9 cellular contexts compared by ENCODE assay signal in genomic region chr1:244837597-244838258, GRCh38. TPM values are rescaled to one million over a fixed set of nuclear protein-coding genes. Genes with fewer than 3 reads are reported as not detected.
A peak's percentile ranks its signal among the peaks of the same experiment; 100 is the strongest.
DNase-seq lines count a peak whose midpoint lies in the region; ATAC-seq and TF ChIP-seq lines count a peak whose summit lies in the region.
"Had no signal": no experiment of that assay in that cellular context is flagged by ENCODE, and none has a peak within 500 bp of the region (broad histone marks: within the 10 kb centered on the region; RNA-seq: fewer than 3 reads in every experiment).

No MANE protein-coding gene starts in this region.

- H3K4me1 ChIP-seq in A673 (ENCODE audit: insufficient read depth, low read length, poor library complexity, severe bottlenecking) (peaks cover 23% of the 10 kb centered on the region), GM23248 (ENCODE audit: insufficient read depth) (peaks cover 25% of the 10 kb centered on the region), lower lobe of right lung (peaks cover 50% of the 10 kb centered on the region), colonic mucosa (peaks cover 4% of the 10 kb centered on the region)

- H3K9ac ChIP-seq in GM23248 (peak overlapping the region; percentile 98; the same call in 1 of the 2 replicates), colonic mucosa (ENCODE audit: low read depth in 2 of 2, low read length in 2 of 2) (peak overlapping the region in 1 of 2 donors; percentile 29)

- no TSS peak for BruUV-seq in A673 (replicated peaks; lab: Mats Ljungman, UMichigan)

- peak overlapping the region; percentile 99 for H3K4me2 ChIP-seq in GM23248 (ENCODE audit: unreplicated experiment)

- POLR2A ChIA-PET in A673 (lab: Charles Lee; ENCODE audit: low non-redundant PET): no interaction called here

- H3K27me3 ChIP-seq in A673 (replicated peaks; ENCODE audit: insufficient read depth, low read depth, low read length, poor library complexity): no peaks in the 10 kb centered on the region
- no peaks in the 10 kb centered on the region for H3K27me3 ChIP-seq in GM23248 (replicated peaks; ENCODE audit: insufficient read depth)
- H3K27me3 ChIP-seq in lower lobe of right lung (ENCODE audit: low read depth): no peaks in the 10 kb centered on the region
- H3K27me3 ChIP-seq in colonic mucosa: no peaks in the 10 kb centered on the region

- H3F3A ChIP-seq in GM23248 (ENCODE audit: insufficient read depth): peaks cover 84% of the 10 kb centered on the region

- WGBS in GM23248 (ENCODE audit: low coverage in 1 of 2, low lambda C conversion rate in 2 of 2, missing lambda C conversion rate in 2 of 2), 2 experiments: 82 to 86% methylated on average over 5 of the region's 5 CpGs

- H4K20me1 ChIP-seq in GM23248 (ENCODE audit: insufficient read depth): no peaks in the 10 kb centered on the region

- DNase-seq in A673 (ENCODE audit: low spot score) (no peak), GM23248 (no peak), left kidney (ENCODE audit: low read depth, low spot score) (peak; percentile 27), left lobe of liver (ENCODE audit: low spot score) (no peak), lower lobe of right lung (no peak), colonic mucosa (no peak)
- DNase-seq in activated CD8-positive, alpha-beta memory T cell treated with anti-CD3 and anti-CD28 coated beads, Interleukin-2, amount 50 U/mL, for 4 hours: no peak
- DNase-seq: NCI-H345 had no signal

- H3K4me3 ChIP-seq in A673 (ENCODE audit: low read depth, low read length, poor library complexity, severe bottlenecking) (peak overlapping the region; percentile 72), GM23248 (peak overlapping the region; percentile 95), WI38 (ENCODE audit: low read depth, low read length) (peak overlapping the region; percentile 73; the same call in 1 of the 2 replicates), lower lobe of right lung (no peak overlapping the region), colonic mucosa (no peak overlapping the region)

- H3K9me3 ChIP-seq in A673 (ENCODE audit: low read depth, low read length, poor library complexity, severe bottlenecking): no peaks in the 10 kb centered on the region
- H3K9me3 ChIP-seq in GM23248 (ENCODE audit: low read depth): no peaks in the 10 kb centered on the region
- H3K9me3 ChIP-seq in lower lobe of right lung: no peaks in the 10 kb centered on the region
- no peaks in the 10 kb centered on the region for H3K9me3 ChIP-seq in colonic mucosa

- intact Hi-C loops in A673 (cut with micrococcal nuclease; ENCODE audit: unreplicated experiment) (loop anchor here (10.0 kb wide), 1 partner anchor 207 kb away; no protein-coding TSS in a partner anchor), lower lobe of right lung (cut with DNase I) (no loop called here), colonic mucosa (cut with DNase I) (loop anchor here (10.0 kb wide), 1 partner anchor 137 kb away; no protein-coding TSS in a partner anchor)

- H3K36me3 ChIP-seq in A673 (ENCODE audit: insufficient read depth, low read length, poor library complexity, severe bottlenecking) (peaks cover 35% of the 10 kb centered on the region), GM23248 (ENCODE audit: low read depth) (peaks cover 31% of the 10 kb centered on the region), lower lobe of right lung (peaks cover 37% of the 10 kb centered on the region), colonic mucosa (no peaks in the 10 kb centered on the region)

- in situ Hi-C loops in GM23248 (cut with MboI): no loop called here

- H2AFZ ChIP-seq in GM23248: no peak overlapping the region

- CTCF ChIA-PET in A673 (lab: Charles Lee): no interaction called here

- H3K27ac ChIP-seq in A673 (ENCODE audit: low read depth, low read length, poor library complexity, severe bottlenecking) (peak overlapping the region; percentile 97), GM23248 (peak overlapping the region; percentile 99), lower lobe of right lung (no peak overlapping the region), colonic mucosa (no peak overlapping the region)

- H3K9me2 ChIP-seq in GM23248 (ENCODE audit: insufficient read depth): no peaks in the 10 kb centered on the region

- TF ChIP-seq CTCF in A673 (conservative IDR thresholded peaks at IDR 0.05; ENCODE audit: low read depth, low read length) (no peak), WI38 (IDR thresholded peaks at IDR 0.05; ENCODE audit: low read depth, low read length) (no peak), lower lobe of right lung (IDR thresholded peaks at IDR 0.05) (no peak), colonic mucosa (IDR thresholded peaks at IDR 0.05) (no peak)

- H3K79me2 ChIP-seq in GM23248 (ENCODE audit: insufficient read depth): peaks cover 70% of the 10 kb centered on the region

- ATAC-seq in left lobe of liver: no peak
- ATAC-seq in lower lobe of right lung: no peak

RNA-seq across cellular contexts. Expression of gene COX20, which starts 2.3 kb away (rescaled TPM):
- total RNA-seq in A673 (2021) (48.0 and 59.0 TPM in 2 replicates), left lobe of liver (13.4 TPM), lower lobe of right lung (22.8 TPM), colonic mucosa (10 to 100 TPM; 26.1 to 31.5 TPM)
- total RNA-seq in GM23248 (2014; rRNA removed; shearing (Covaris generic)): 21.5 and 21.9 TPM in 2 replicates
- polyA plus RNA-seq in GM23248 (2016; fragmentation: Nextera tagmentation; extraction: Ambion mirVana): 86.5 and 88.0 TPM in 2 replicates

RNA-seq across cellular contexts. Expression of gene HNRNPU, which starts 26.6 kb away (rescaled TPM):
- total RNA-seq in A673 (2021) (720 and 746 TPM in 2 replicates), left lobe of liver (85.2 TPM), lower lobe of right lung (279 TPM), colonic mucosa (100 to 1,000 TPM; 218 to 370 TPM)
- total RNA-seq in GM23248 (2014; rRNA removed; shearing (Covaris generic)): 226 and 227 TPM in 2 replicates
- 166 and 173 TPM in 2 replicates for polyA plus RNA-seq in GM23248 (2016; fragmentation: Nextera tagmentation; extraction: Ambion mirVana)

Comparison
In these comparisons a context has a peak if more than half of its experiments do, and no peak if none do; other contexts are left out.
1. H3K27ac ChIP-seq: peak in A673 (single experiment) and GM23248 (single experiment); none in lower lobe of right lung (single experiment) and colonic mucosa (single experiment).
2. H3K4me3 ChIP-seq: peak in A673 (single experiment), GM23248 (single experiment) and WI38 (single experiment); none in lower lobe of right lung (single experiment) and colonic mucosa (single experiment).